1 cellular context compared by ENCODE assay signal in genomic region chr18:62518460-62519375, GRCh38.
TF ChIP-seq lines count a peak whose summit lies in the region.

No MANE protein-coding gene starts in this region.

TF ChIP-seq in H1, 55 proteins besides CTCF, POLR2A, EP300 and RAD21:
- TF ChIP-seq SRF (IDR thresholded peaks at IDR 0.05; ENCODE audit: low read depth, low read length), result no peak
- peak; percentile 87 for TF ChIP-seq BACH1 (IDR thresholded peaks at IDR 0.05; ENCODE audit: low read length)
- TF ChIP-seq KDM5A (IDR thresholded peaks at IDR 0.05; ENCODE audit: low read length), result no peak
- no peak for TF ChIP-seq HDAC6 (IDR thresholded peaks at IDR 0.05; ENCODE audit: low read depth, low read length)
- TF ChIP-seq NRF1 (IDR thresholded peaks at IDR 0.05; ENCODE audit: low read depth, low read length), result no peak
- TF ChIP-seq CBX8 (IDR thresholded peaks at IDR 0.05; ENCODE audit: borderline replicate concordance, low read depth, low read length), result no peak
- no peak for TF ChIP-seq JUND (IDR thresholded peaks at IDR 0.05; ENCODE audit: low read length)
